9 cellular contexts compared by ENCODE assay signal in the genomic region with DNA sequence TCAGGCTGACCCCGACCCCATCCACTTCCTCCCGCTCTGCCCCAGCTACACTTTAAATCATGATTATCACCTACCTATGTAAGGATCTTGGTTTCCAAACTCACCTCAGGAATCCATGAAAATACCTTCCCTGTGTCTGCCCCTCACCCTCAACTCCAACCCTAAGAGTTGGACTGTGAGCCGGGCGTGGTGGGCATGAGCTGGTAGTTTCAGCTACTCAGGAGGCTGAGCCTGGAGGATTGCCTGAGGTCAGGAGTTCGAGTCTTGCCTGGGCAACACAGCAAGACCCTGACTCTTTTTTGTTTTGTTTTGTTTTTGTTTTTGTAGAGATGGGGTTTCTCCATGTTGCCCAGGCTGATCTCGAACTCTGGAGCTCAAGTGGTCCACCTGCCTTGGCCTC.
"Had no signal": no experiment of that assay in that cellular context is flagged by ENCODE, and none has a peak within 500 bp of the region (broad histone marks: within the 10 kb centered on the region; RNA-seq: fewer than 3 reads in every experiment).

No MANE protein-coding gene starts in this region.

- H3K36me3 Mint-ChIP-seq: IgD-negative memory B cell had no signal

- H3K36me3 ChIP-seq: HAP-1 had no signal

- H3K4me3 ChIP-seq: GM23248, HAP-1 had no signal

- H3K9me3 Mint-ChIP-seq: IgD-negative memory B cell had no signal

- ATAC-seq: HCT116 had no signal

- H3K27ac Mint-ChIP-seq: IgD-negative memory B cell had no signal

- H3K9ac ChIP-seq: GM23248 had no signal

- H3K9me3 ChIP-seq: HAP-1 had no signal

- H3K27ac ChIP-seq: GM23248, HL-60 had no signal

- FAIRE-seq: HepG2 had no signal

- H2AFZ ChIP-seq: GM23248 had no signal

- DNase-seq: GM23248, GOT3, H7, KG1 had no signal
